Comparison of ENCODE assay signal across 8 cellular contexts in the genomic region with DNA sequence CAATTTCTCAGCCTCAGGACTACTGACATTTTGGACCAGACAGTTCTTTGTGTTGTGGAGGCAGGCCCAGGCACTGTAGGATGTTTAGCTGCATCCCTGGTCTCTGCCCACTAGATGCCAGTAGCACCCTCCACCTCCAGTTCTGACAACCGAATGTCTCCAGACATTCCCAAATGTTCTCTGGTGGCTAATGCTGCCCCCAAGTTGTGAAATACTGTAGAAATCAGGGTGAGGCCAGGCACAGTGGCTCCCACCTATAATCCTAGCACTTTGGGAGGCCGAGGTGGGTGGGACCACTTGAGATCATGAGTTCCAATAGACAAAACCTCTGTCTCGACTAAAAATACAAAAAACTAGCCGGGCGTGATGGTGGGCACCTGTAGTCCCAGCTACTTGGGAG. TPM values are rescaled to one million over a fixed set of nuclear protein-coding genes. Genes with fewer than 3 reads are reported as not detected.
DNase-seq lines count a peak whose midpoint lies in the region; ATAC-seq and TF ChIP-seq lines count a peak whose summit lies in the region.

No MANE protein-coding gene starts in this region.

- no peaks in the 10 kb centered on the region for H3K27me3 ChIP-seq in CD8-positive, alpha-beta memory T cell (ENCODE audit: insufficient read depth, low read length, poor library complexity, severe bottlenecking)
- H3K27me3 ChIP-seq in mammary epithelial cell (ENCODE audit: insufficient read depth, low read length) = no peaks in the 10 kb centered on the region

- no peak overlapping the region for H3K4me3 Mint-ChIP-seq in CD8-positive, alpha-beta memory T cell

- H3K36me3 ChIP-seq in CD8-positive, alpha-beta memory T cell (ENCODE audit: insufficient read depth, low read length) = peaks cover 73% of the 10 kb centered on the region
- H3K36me3 ChIP-seq in mammary epithelial cell (ENCODE audit: insufficient read depth, low read length) = peaks cover 58% of the 10 kb centered on the region

- in situ Hi-C loops in mammary epithelial cell (cut with MboI; ENCODE audit: low sequenced_read_pairs in 2 of 2) = no loop called here

- no peak overlapping the region for H3K27ac ChIP-seq in CD8-positive, alpha-beta memory T cell (ENCODE audit: low read depth, low read length)
- no peak overlapping the region for H3K27ac ChIP-seq in mammary epithelial cell (ENCODE audit: insufficient read depth, low read depth, low read length)

- CTCF ChIA-PET in CD8-positive, alpha-beta memory T cell (lab: Charles Lee) = interaction anchor here (0.7 to 2.0 kb wide), 10 partner anchors 9 to 98 kb away, joined by 3 to 5 read pairs (median 4); a partner anchor contains a TSS
- CTCF ChIA-PET in mammary epithelial cell (lab: Charles Lee; ENCODE audit: low non-redundant PET) = no interaction called here

- ATAC-seq in GM19351 (IDR thresholded peaks at IDR 0.05; ENCODE audit: unreplicated experiment) = no peak

- peaks cover 68% of the 10 kb centered on the region for H3K4me1 ChIP-seq in CD8-positive, alpha-beta memory T cell (ENCODE audit: insufficient read depth, low read length)
- H3K4me1 ChIP-seq in mammary epithelial cell (ENCODE audit: insufficient read depth, low read length) = peaks cover 12% of the 10 kb centered on the region

- H3K9me3 ChIP-seq in CD8-positive, alpha-beta memory T cell (ENCODE audit: low read length) = no peaks in the 10 kb centered on the region
- no peaks in the 10 kb centered on the region for H3K9me3 ChIP-seq in mammary epithelial cell (replicated peaks; ENCODE audit: insufficient read depth, low read length)

- TF ChIP-seq CTCF in mammary epithelial cell (conservative IDR thresholded peaks at IDR 0.05 in 1 of 2, IDR thresholded peaks at IDR 0.05 in 1 of 2; ENCODE audit: extremely low read depth in 1 of 2, insufficient read depth in 1 of 2, low read depth in 1 of 2, low read length in 2 of 2) = peak; percentile 36 to 62

- H3K79me2 ChIP-seq in mammary epithelial cell (ENCODE audit: insufficient read depth, low read length) = peaks cover 95% of the 10 kb centered on the region

- H4K20me1 ChIP-seq in mammary epithelial cell (ENCODE audit: insufficient read depth, low read length) = peaks cover 5% of the 10 kb centered on the region

- no peaks in the 10 kb centered on the region for H3K9me3 Mint-ChIP-seq in CD8-positive, alpha-beta memory T cell

- peak overlapping the region; percentile 52 to 98 (median 86) for H3K27ac Mint-ChIP-seq in CD8-positive, alpha-beta memory T cell

- H2AFZ ChIP-seq in mammary epithelial cell (ENCODE audit: low read depth, low read length) = no peak overlapping the region

- H3K4me1 Mint-ChIP-seq in CD8-positive, alpha-beta memory T cell = peaks cover 70 to 91% (median 88%) of the 10 kb centered on the region in 3 donors

- peaks cover 0 to 3% of the 10 kb centered on the region in 2 donors for H3K27me3 Mint-ChIP-seq in CD8-positive, alpha-beta memory T cell

- POLR2A ChIA-PET in CD8-positive, alpha-beta memory T cell (lab: Charles Lee) = interaction anchor here (0.6 to 1.0 kb wide), 2 partner anchors 10 to 125 kb away, joined by 3 to 6 read pairs; no protein-coding TSS in a partner anchor

- peak in 3 of 5 donors; percentile 32 to 61 (median 34) for DNase-seq in CD8-positive, alpha-beta memory T cell
- DNase-seq in M059J (ENCODE audit: low read depth) (peak; percentile 30), mammary epithelial cell (peak; percentile 28), left kidney (ENCODE audit: low read depth, low spot score) (peak; percentile 63), KG1 (lab: John Stamatoyannopoulos, UW) (no peak), NCI-H1048 (lab: John Stamatoyannopoulos, UW) (no peak), OCI-M1 (lab: John Stamatoyannopoulos, UW) (no peak)

- WGBS in mammary epithelial cell (ENCODE audit: low coverage, missing lambda C conversion rate) = 49% methylated on average over 5 of the region's 5 CpGs

- dilution Hi-C loops in mammary epithelial cell (cut with HindIII; ENCODE audit: low sequenced_read_pairs) = no loop called here

- intact Hi-C loops in mammary epithelial cell (cut with micrococcal nuclease) = no loop called here

- H3K9ac ChIP-seq in mammary epithelial cell (ENCODE audit: insufficient read depth, low read length) = no peak overlapping the region

- H3K4me2 ChIP-seq in mammary epithelial cell (ENCODE audit: insufficient read depth, low read depth, low read length) = no peak overlapping the region

- peaks cover 16 to 94% (median 40%) of the 10 kb centered on the region in 3 donors for H3K36me3 Mint-ChIP-seq in CD8-positive, alpha-beta memory T cell

- H3K4me3 ChIP-seq in CD8-positive, alpha-beta memory T cell (ENCODE audit: low read length) = no peak overlapping the region
- no peak overlapping the region for H3K4me3 ChIP-seq in mammary epithelial cell (replicated peaks in 1 of 3; ENCODE audit: insufficient read depth in 1 of 3, low read depth in 2 of 3, low read length in 3 of 3)

- BruUV-seq in mammary epithelial cell (replicated peaks; lab: Mats Ljungman, UMichigan) = no TSS peak

RNA-seq across cellular contexts. Expression of a gene that starts 18.2 kb away (rescaled TPM):
- total RNA-seq in CD8-positive, alpha-beta memory T cell = 100 to 1,000 TPM; 562 to 566 TPM
- polyA plus RNA-seq in CD8-positive, alpha-beta memory T cell = 261 TPM
- total RNA-seq in M059J (2014; rRNA removed; shearing (Covaris generic)) = 129 and 179 TPM in 2 replicates
- 100 to 1,000 TPM; 149 to 228 TPM for total RNA-seq in mammary epithelial cell
- 254 TPM for polyA plus RNA-seq in mammary epithelial cell
- polyA minus RNA-seq in mammary epithelial cell = 176 TPM

RNA-seq across cellular contexts. Expression of a gene that starts 19.4 kb away (rescaled TPM):
- not detected for total RNA-seq in CD8-positive, alpha-beta memory T cell
- not detected for polyA plus RNA-seq in CD8-positive, alpha-beta memory T cell
- total RNA-seq in M059J (2014; rRNA removed; shearing (Covaris generic)) = not detected in 2 replicates
- total RNA-seq in mammary epithelial cell = not detected
- not detected for polyA plus RNA-seq in mammary epithelial cell
- not detected for polyA minus RNA-seq in mammary epithelial cell

RNA-seq across cellular contexts. Expression of a gene that starts 46.1 kb away (rescaled TPM):
- 1 to 10 TPM; 1.5 to 4.2 TPM for total RNA-seq in CD8-positive, alpha-beta memory T cell
- 7.9 TPM for polyA plus RNA-seq in CD8-positive, alpha-beta memory T cell
- 1.0 and 2.6 TPM in 2 replicates for total RNA-seq in M059J (2014; rRNA removed; shearing (Covaris generic))
- 1 to 10 TPM; 3.2 to 3.8 TPM for total RNA-seq in mammary epithelial cell
- 2.5 TPM for polyA plus RNA-seq in mammary epithelial cell
- polyA minus RNA-seq in mammary epithelial cell = not detected

Comparison
In these comparisons a context has a peak if more than half of its experiments do, and no peak if none do; other contexts are left out.
1. DNase-seq: peak in CD8-positive, alpha-beta memory T cell (3 of 5), M059J (single experiment), mammary epithelial cell (single experiment) and left kidney (single experiment); none in KG1 (single experiment), NCI-H1048 (single experiment) and OCI-M1 (single experiment).